ENCODE assay signal across 9 cellular contexts in the genomic region with DNA sequence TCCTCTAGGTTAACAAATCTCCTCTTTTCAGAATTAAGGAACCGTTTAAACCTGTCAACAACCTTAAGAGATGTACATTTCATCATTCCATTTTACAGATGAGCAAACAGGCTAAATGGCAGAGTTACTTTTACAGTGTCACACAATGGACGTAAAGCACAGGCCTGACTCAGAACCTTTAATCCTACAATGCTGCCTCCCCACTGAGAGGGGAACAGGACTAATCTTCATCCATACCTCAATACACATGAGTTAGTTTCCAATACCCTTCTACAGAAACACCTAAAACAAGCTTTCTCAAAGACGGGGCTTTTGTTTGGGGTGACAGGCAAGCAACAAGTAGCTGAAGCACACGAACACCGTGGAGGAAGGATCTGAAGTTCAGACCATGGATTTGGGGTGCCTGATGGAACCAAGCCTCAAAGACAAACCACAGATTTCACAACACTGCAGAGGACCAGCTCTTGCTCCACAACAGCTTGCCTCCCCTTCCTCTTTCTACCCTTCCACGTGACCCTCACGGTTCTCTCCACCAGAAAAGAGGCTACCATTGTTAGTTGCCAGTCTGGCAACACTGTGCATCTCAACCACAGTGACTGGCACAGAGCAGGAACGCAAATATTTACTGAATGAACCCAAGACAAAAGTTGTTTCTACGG. TPM values are rescaled to one million over a fixed set of nuclear protein-coding genes. Genes with fewer than 3 reads are reported as not detected.
DNase-seq lines count a peak whose midpoint lies in the region; ATAC-seq and TF ChIP-seq lines count a peak whose summit lies in the region.
"Had no signal": no experiment of that assay in that cellular context is flagged by ENCODE, and none has a peak within 500 bp of the region (broad histone marks: within the 10 kb centered on the region; RNA-seq: fewer than 3 reads in every experiment).

No MANE protein-coding gene starts in this region.

- H3K36me3 ChIP-seq in Peyer's patch = no peaks in the 10 kb centered on the region
- H3K36me3 ChIP-seq: pancreas had no signal

- H3K27ac Mint-ChIP-seq in neural crest cell (ENCODE audit: unreplicated experiment) = peak overlapping the region; percentile 76

- H3K4me3 ChIP-seq in Peyer's patch = peak overlapping the region in 2 of 4 donors; percentile 86 to 91
- peak overlapping the region; percentile 73 for H3K4me3 ChIP-seq in epithelial cell of proximal tubule (ENCODE audit: low read depth, low read length)

- H3K27ac ChIP-seq in Peyer's patch = no peak overlapping the region

- H3K4me1 Mint-ChIP-seq in neural crest cell = peaks cover 37% of the 10 kb centered on the region

- no peak for TF ChIP-seq POLR2A in Peyer's patch (IDR thresholded peaks at IDR 0.05)

- ATAC-seq in GM18498 (IDR thresholded peaks at IDR 0.05; ENCODE audit: unreplicated experiment) = no peak
- no peak for ATAC-seq in GM19328 (IDR thresholded peaks at IDR 0.05; ENCODE audit: unreplicated experiment)

- peaks cover 0 to 14% (median 0%) of the 10 kb centered on the region in 4 donors for H3K4me1 ChIP-seq in Peyer's patch

- TF ChIP-seq CTCF in Peyer's patch (IDR thresholded peaks at IDR 0.05) = no peak
- no peak for TF ChIP-seq CTCF in epithelial cell of proximal tubule (conservative IDR thresholded peaks at IDR 0.05; ENCODE audit: low read depth, low read length)
- no peak for TF ChIP-seq CTCF in neural crest cell (conservative IDR thresholded peaks at IDR 0.05)

- no peaks in the 10 kb centered on the region for H3K9me3 ChIP-seq in Peyer's patch
- H3K9me3 ChIP-seq: pancreas had no signal

- H3K27me3 Mint-ChIP-seq in neural crest cell (ENCODE audit: low read depth) = peaks cover 2% of the 10 kb centered on the region

- DNase-seq in GF-D8 (lab: John Stamatoyannopoulos, UW) (peak; percentile 96), Peyer's patch (peak in 2 of 3 donors; percentile 36 to 62), epithelial cell of proximal tubule (ENCODE audit: low read depth) (no peak), neural crest cell (ENCODE audit: low read depth, low spot score) (no peak), NCI-H226 (no peak), NCI-H2227 (lab: John Stamatoyannopoulos, UW; ENCODE audit: unreplicated experiment) (no peak)

- peak overlapping the region; percentile 98 for H3K4me3 Mint-ChIP-seq in neural crest cell

- peaks cover 7% of the 10 kb centered on the region for H3K36me3 Mint-ChIP-seq in neural crest cell (ENCODE audit: low read depth)

- peaks cover 2% of the 10 kb centered on the region for H3K9me3 Mint-ChIP-seq in neural crest cell

- no peaks in the 10 kb centered on the region for H3K27me3 ChIP-seq in Peyer's patch
- H3K27me3 ChIP-seq: pancreas had no signal

RNA-seq across cellular contexts. Expression of gene RNF130, which starts 1.8 kb away (rescaled TPM):
- total RNA-seq in Peyer's patch (10 to 100 TPM; 29.7 to 54.5 (median 33.6) TPM), epithelial cell of proximal tubule (28.3 and 36.6 TPM in 2 replicates), neural crest cell (113 and 116 TPM in 2 replicates)

Comparison
In these comparisons a context has a peak if more than half of its experiments do, and no peak if none do; other contexts are left out.
1. DNase-seq: peak in GF-D8 (single experiment) and Peyer's patch (2 of 3); none in epithelial cell of proximal tubule (single experiment), neural crest cell (single experiment), NCI-H226 (single experiment) and NCI-H2227 (single experiment).